ENCODE assay signal across 11 cellular contexts in genomic region chr1:37480581-37481288, GRCh38. TPM values are rescaled to one million over a fixed set of nuclear protein-coding genes. Genes with fewer than 3 reads are reported as not detected.
A peak's percentile ranks its signal among the peaks of the same experiment; 100 is the strongest.
DNase-seq lines count a peak whose midpoint lies in the region; ATAC-seq and TF ChIP-seq lines count a peak whose summit lies in the region.
"Had no signal": no experiment of that assay in that cellular context is flagged by ENCODE, and none has a peak within 500 bp of the region (broad histone marks: within the 10 kb centered on the region; RNA-seq: fewer than 3 reads in every experiment).

No MANE protein-coding gene starts in this region.

- peak overlapping the region in 3 of 4 donors; percentile 95 to 97 (median 96) for H3K27ac ChIP-seq in body of pancreas
- peak overlapping the region; percentile 85 to 94 for H3K27ac ChIP-seq in uterus

- ATAC-seq in body of pancreas (no peak), HG03196 (IDR thresholded peaks at IDR 0.05; ENCODE audit: unreplicated experiment) (no peak)
- no peak for ATAC-seq in naive thymus-derived CD8-positive, alpha-beta T cell

- no peak for TF ChIP-seq POLR2A in body of pancreas (IDR thresholded peaks at IDR 0.05)
- TF ChIP-seq POLR2A in uterus (IDR thresholded peaks at IDR 0.05): no peak

- intact Hi-C loops in body of pancreas (cut with DNase I): no loop called here
- intact Hi-C loops in uterus (cut with DNase I; ENCODE audit: low total_unique reads): no loop called here

- H3K4me3 Mint-ChIP-seq in naive thymus-derived CD8-positive, alpha-beta T cell: peak overlapping the region in 9 of 10 donors; percentile 41 to 99 (median 67)

- 82 to 93% methylated on average over 3 to 10 of the region's 10 CpGs for WGBS in body of pancreas, 2 donors

- H3K9me3 ChIP-seq in body of pancreas (no peaks in the 10 kb centered on the region), uterus (no peaks in the 10 kb centered on the region)

- POLR2A ChIA-PET in naive thymus-derived CD8-positive, alpha-beta T cell (lab: Charles Lee): interaction anchor here (1.8 kb wide), 1 partner anchor 34 kb away, joined by 5 read pairs; the partner anchor contains the start of gene MEAF6

- H3K4me1 ChIP-seq in body of pancreas: peaks cover 93% of the 10 kb centered on the region
- peaks cover 14 to 38% of the 10 kb centered on the region in 2 donors for H3K4me1 ChIP-seq in uterus

- DNase-seq in stimulated activated CD4-positive, alpha-beta T cell treated with anti-CD3 and anti-CD28 coated beads, Interleukin-15, amount 100 ng/mL, for 24 hours: peak; percentile 16
- DNase-seq in stimulated activated CD4-positive, alpha-beta T cell treated with anti-CD3 and anti-CD28 coated beads, Interleukin-12 subunit alpha, Interleukin-12 subunit beta, amount 100 ng/mL, for 4 hours: no peak
- DNase-seq in body of pancreas: no peak
- DNase-seq in naive thymus-derived CD8-positive, alpha-beta T cell: peak in 1 of 10 donors; percentile 17
- no peak for DNase-seq in uterus
- no peak for DNase-seq in NCI-H2107 treated with DMSO at 0.1 percent for 48 hours (lab: John Stamatoyannopoulos, UW; ENCODE audit: unreplicated experiment)
- no peak for DNase-seq in Ammon's horn (ENCODE audit: low spot score)
- DNase-seq: GOT3, kidney glomerular epithelial cell, NCI-H1930 had no signal

- H3K9me3 Mint-ChIP-seq in naive thymus-derived CD8-positive, alpha-beta T cell: no peaks in the 10 kb centered on the region

- peaks cover 0 to 70% (median 31%) of the 10 kb centered on the region in 3 donors for H3K36me3 Mint-ChIP-seq in naive thymus-derived CD8-positive, alpha-beta T cell

- no peaks in the 10 kb centered on the region for H3K27me3 Mint-ChIP-seq in naive thymus-derived CD8-positive, alpha-beta T cell

- H3K27ac Mint-ChIP-seq in naive thymus-derived CD8-positive, alpha-beta T cell: peak overlapping the region; percentile 75 to 99 (median 98)

- TF ChIP-seq CTCF in body of pancreas (IDR thresholded peaks at IDR 0.05) (no peak), uterus (IDR thresholded peaks at IDR 0.05) (no peak)

- H3K4me3 ChIP-seq in body of pancreas: no peak overlapping the region
- no peak overlapping the region for H3K4me3 ChIP-seq in uterus

- peaks cover 31 to 57% (median 54%) of the 10 kb centered on the region in 4 donors for H3K4me1 Mint-ChIP-seq in naive thymus-derived CD8-positive, alpha-beta T cell

- H3K36me3 ChIP-seq in body of pancreas (replicated peaks in 1 of 2; ENCODE audit: insufficient read depth in 1 of 2, low read depth in 2 of 2) (peaks cover 21 to 26% of the 10 kb centered on the region in 2 donors), uterus (no peaks in the 10 kb centered on the region)

- H3K27me3 ChIP-seq in body of pancreas (no peaks in the 10 kb centered on the region), uterus (no peaks in the 10 kb centered on the region)

RNA-seq across cellular contexts. Expression of gene ZC3H12A, which starts 6.4 kb away (rescaled TPM):
- total RNA-seq in body of pancreas: 10 to 100 TPM; 12.2 to 31.6 TPM
- total RNA-seq in naive thymus-derived CD8-positive, alpha-beta T cell: 10 to 100 TPM; 39.5 to 45.3 TPM
- polyA plus RNA-seq in naive thymus-derived CD8-positive, alpha-beta T cell: 10 to 100 TPM in 1 of 3 donors, 1 to 10 TPM in 2; 1.5 to 10.0 (median 3.1) TPM
- total RNA-seq in uterus: 10 to 100 TPM in 1 of 4 donors, 1 to 10 TPM in 3; 2.5 to 11.5 (median 8.5) TPM

RNA-seq across cellular contexts. Expression of gene MEAF6, which starts 33.8 kb away (rescaled TPM):
- total RNA-seq in body of pancreas (10 to 100 TPM; 36.3 to 43.5 TPM), uterus (100 to 1,000 TPM in 1 of 4 donors, 10 to 100 TPM in 3; 39.1 to 186 (median 69.1) TPM)
- total RNA-seq in naive thymus-derived CD8-positive, alpha-beta T cell: 10 to 100 TPM; 93.8 to 99.3 TPM
- polyA plus RNA-seq in naive thymus-derived CD8-positive, alpha-beta T cell: 100 to 1,000 TPM; 118 to 184 (median 154) TPM
